In genomic region chr2:108448678-108449409, GRCh38 we compare ENCODE assay signal across 1 cellular context.
TF ChIP-seq lines count a peak whose summit lies in the region.

GCC2 (plus strand) TSS chr2:108449206; CDS start chr2:108449275, 69 bp downstream.

TF ChIP-seq in H1, 55 proteins besides CTCF, POLR2A, EP300 and RAD21 (continued from another document):
- peak; percentile 91 for TF ChIP-seq CREB1 (IDR thresholded peaks at IDR 0.05)
- TF ChIP-seq JUN (IDR thresholded peaks at IDR 0.05; ENCODE audit: low read depth, low read length), result 0 out of 2 replicates have a peak, but pooled peaks have one; percentile 8
- TF ChIP-seq RNF2 (IDR thresholded peaks at IDR 0.05; ENCODE audit: borderline replicate concordance, low read depth, low read length, missing control alignments, poor library complexity, severe bottlenecking), result no peak
- TF ChIP-seq, protein P1, sequence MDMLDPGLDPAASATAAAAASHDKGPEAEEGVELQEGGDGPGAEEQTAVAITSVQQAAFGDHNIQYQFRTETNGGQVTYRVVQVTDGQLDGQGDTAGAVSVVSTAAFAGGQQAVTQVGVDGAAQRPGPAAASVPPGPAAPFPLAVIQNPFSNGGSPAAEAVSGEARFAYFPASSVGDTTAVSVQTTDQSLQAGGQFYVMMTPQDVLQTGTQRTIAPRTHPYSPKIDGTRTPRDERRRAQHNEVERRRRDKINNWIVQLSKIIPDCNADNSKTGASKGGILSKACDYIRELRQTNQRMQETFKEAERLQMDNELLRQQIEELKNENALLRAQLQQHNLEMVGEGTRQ (IDR thresholded peaks at IDR 0.05; ENCODE audit: low read length), result no peak
- TF ChIP-seq TCF12 (IDR thresholded peaks at IDR 0.05; ENCODE audit: low read depth, low read length), result 0 out of 2 replicates have a peak, but pooled peaks have one; percentile 2
- TF ChIP-seq KDM4A (IDR thresholded peaks at IDR 0.05; ENCODE audit: low read depth, low read length, severe bottlenecking), result peak; percentile 79
- peak; percentile 91 for TF ChIP-seq ASH2L (IDR thresholded peaks at IDR 0.05; ENCODE audit: low read length)
- peak; percentile 16 to 70; a peak in 1 of 4 replicates for TF ChIP-seq SIN3A (conservative IDR thresholded peaks at IDR 0.05 in 1 of 2, IDR thresholded peaks at IDR 0.05 in 1 of 2; ENCODE audit: low read depth in 1 of 2, low read length in 2 of 2)
- TF ChIP-seq KDM1A (IDR thresholded peaks at IDR 0.05; ENCODE audit: borderline replicate concordance, low read length), result peak; percentile 58; the same call in 1 of the 2 replicates
- TF ChIP-seq GABPA (IDR thresholded peaks at IDR 0.05; ENCODE audit: borderline replicate concordance, insufficient read depth, low read length), result peak; percentile 86; the same call in 1 of the 2 replicates
- TF ChIP-seq RXRA (IDR thresholded peaks at IDR 0.05; ENCODE audit: insufficient read depth, low read depth, low read length), result 0 out of 2 replicates have a peak, but pooled peaks have one; percentile 56
- TF ChIP-seq GTF2F1 (IDR thresholded peaks at IDR 0.05; ENCODE audit: borderline replicate concordance, low read depth, low read length), result peak; percentile 23; the same call in 1 of the 2 replicates
- TF ChIP-seq RBBP5 (IDR thresholded peaks at IDR 0.05; ENCODE audit: borderline replicate concordance, low read depth, low read length), result 0 out of 2 replicates have a peak, but pooled peaks have one; percentile 90
- 0 out of 2 replicates have a peak, but pooled peaks have one; percentile 21 for TF ChIP-seq SP1 (IDR thresholded peaks at IDR 0.05; ENCODE audit: low read depth, low read length)
- peak; percentile 20 for TF ChIP-seq TAF7 (optimal IDR thresholded peaks at IDR 0.05; ENCODE audit: borderline replicate concordance, low read depth, low read length)
- TF ChIP-seq EZH2 (IDR thresholded peaks at IDR 0.05; ENCODE audit: low read depth, low read length, severe bottlenecking), result no peak
- no peak for TF ChIP-seq ZNF274 (IDR thresholded peaks at IDR 0.05; ENCODE audit: borderline replicate concordance, extremely low read depth, low read length)
